ENCODE assay signal across 1 cellular context in genomic region chr9:77440057-77440456, GRCh38.
TF ChIP-seq lines count a peak whose summit lies in the region.

No MANE protein-coding gene starts in this region.

TF ChIP-seq in Ishikawa, 13 proteins besides CTCF, POLR2A, EP300 and RAD21 (continued from another document):
- TF ChIP-seq USF1 (IDR thresholded peaks at IDR 0.05) (peak; percentile 44; the same call in 1 of the 2 replicates), NFIC (IDR thresholded peaks at IDR 0.05) (peak; percentile 100), YY1 (IDR thresholded peaks at IDR 0.05; ENCODE audit: low read depth) (peak; percentile 56; the same call in 1 of the 2 replicates), CEBPB (IDR thresholded peaks at IDR 0.05) (0 out of 2 replicates have a peak, but pooled peaks have one; percentile 45), MAX (IDR thresholded peaks at IDR 0.05) (peak; percentile 75), TCF12 (IDR thresholded peaks at IDR 0.05; ENCODE audit: low read depth) (peak; percentile 98)
